4 cellular contexts compared by ENCODE assay signal in the genomic region with DNA sequence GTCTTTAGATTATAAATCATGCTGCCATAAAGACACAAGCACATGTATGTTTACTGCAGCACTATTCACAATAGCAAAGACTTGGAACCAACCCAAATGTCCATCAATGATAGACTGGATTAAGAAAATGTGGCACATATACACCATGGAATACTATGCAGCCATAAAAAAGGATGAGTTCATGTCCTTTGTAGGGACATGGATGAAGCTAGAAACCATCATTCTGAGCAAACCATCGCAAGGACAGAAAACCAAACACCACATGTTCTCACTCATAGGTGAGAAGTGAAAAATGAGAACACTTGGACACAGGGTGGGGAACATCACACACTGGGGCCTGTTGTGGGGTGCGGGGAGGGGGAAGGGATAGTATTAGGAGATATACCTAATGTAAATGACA. TPM values are rescaled to one million over a fixed set of nuclear protein-coding genes. Genes with fewer than 3 reads are reported as not detected.
"Had no signal": no experiment of that assay in that cellular context is flagged by ENCODE, and none has a peak within 500 bp of the region (broad histone marks: within the 10 kb centered on the region; RNA-seq: fewer than 3 reads in every experiment).

No MANE protein-coding gene starts in this region.

RNA-seq across cellular contexts. Expression of gene GJA3, which starts 7.6 kb away (rescaled TPM):
- total RNA-seq: activated T-helper 1 cell treated with anti-CD3 and anti-CD28 coated beads, Interleukin-12 subunit alpha, Interleukin-12 subunit beta, Interleukin-2, Interleukin-4 antibody, amounts not matched to agents 30 ng/mL and 10 ng/mL and 1 ng/mL, durations not matched to agents 14 hours and 24 hours and 36 hours; adrenal gland; ascending aorta; body of pancreas had no signal
